Comparison of ENCODE assay signal across 18 cellular contexts in genomic region chr2:43161650-43162542, GRCh38.
A peak's percentile ranks its signal among the peaks of the same experiment; 100 is the strongest.
DNase-seq lines count a peak whose midpoint lies in the region; ATAC-seq, FAIRE-seq and TF ChIP-seq lines count a peak whose summit lies in the region.
"Had no signal": no experiment of that assay in that cellular context is flagged by ENCODE, and none has a peak within 500 bp of the region (broad histone marks: within the 10 kb centered on the region; RNA-seq: fewer than 3 reads in every experiment).

No MANE protein-coding gene starts in this region.

- H3K4me3 ChIP-seq in left ventricle myocardium inferior (no peak overlapping the region), K562 (no peak overlapping the region), mucosa of rectum (ENCODE audit: low read length in 2 of 2) (peak overlapping the region; percentile 57 to 65), BE2C (ENCODE audit: low read depth, low read length) (no peak overlapping the region)

- in situ Hi-C loops in K562 (cut with MboI), result no loop called here

- TF ChIP-seq POLR2A in K562 (conservative IDR thresholded peaks at IDR 0.05), result no peak

- H3K79me2 ChIP-seq in K562 (ENCODE audit: control insufficient read depth, insufficient read depth, low read length), result no peaks in the 10 kb centered on the region
- H3K79me2 ChIP-seq: parathyroid adenoma had no signal

- peak overlapping the region; percentile 5 for H3K27ac ChIP-seq in left ventricle myocardium inferior (replicated peaks)
- no peak overlapping the region for H3K27ac ChIP-seq in K562 (ENCODE audit: extremely low read depth, low read depth, low read length)
- peak overlapping the region; percentile 85 to 99 for H3K27ac ChIP-seq in mucosa of rectum (ENCODE audit: low read depth in 2 of 2, low read length in 2 of 2)
- H3K27ac ChIP-seq: parathyroid adenoma had no signal

- TF ChIP-seq CTCF in left ventricle myocardium inferior (IDR thresholded peaks at IDR 0.05; ENCODE audit: borderline replicate concordance), result no peak
- no peak for TF ChIP-seq CTCF in K562 (IDR thresholded peaks at IDR 0.05 in 2 of 3, conservative IDR thresholded peaks at IDR 0.05 in 1 of 3; ENCODE audit: insufficient read depth in 2 of 3, low read depth in 1 of 3, low read length in 3 of 3)
- no peak for TF ChIP-seq CTCF in BE2C (IDR thresholded peaks at IDR 0.05; ENCODE audit: low read depth, low read length)

- no peaks in the 10 kb centered on the region for H3K9me3 ChIP-seq in left ventricle myocardium inferior (replicated peaks)
- no peaks in the 10 kb centered on the region for H3K9me3 ChIP-seq in K562 (replicated peaks; ENCODE audit: control insufficient read depth, insufficient read depth, low read depth, low read length)
- H3K9me3 ChIP-seq in mucosa of rectum (ENCODE audit: control insufficient read depth in 2 of 2, low read length in 2 of 2), result no peaks in the 10 kb centered on the region
- no peaks in the 10 kb centered on the region for H3K9me3 ChIP-seq in BE2C

- FAIRE-seq in K562 (lab: Jason Lieb, UNC), result no peak
- FAIRE-seq: HTR-8/SVneo had no signal

- CTCF ChIA-PET in K562 (lab: Yijun Ruan, JAX; ENCODE audit: low intra/inter-chr PET ratio), result no interaction called here

- no peak for TF ChIP-seq EP300 in K562 (IDR thresholded peaks at IDR 0.05; ENCODE audit: low read length)

- no peaks in the 10 kb centered on the region for H3K36me3 ChIP-seq in left ventricle myocardium inferior
- no peaks in the 10 kb centered on the region for H3K36me3 ChIP-seq in K562 (ENCODE audit: control insufficient read depth, insufficient read depth, low read length)
- H3K36me3 ChIP-seq in mucosa of rectum (ENCODE audit: control insufficient read depth in 2 of 2, insufficient read depth in 2 of 2, low read length in 2 of 2), result no peaks in the 10 kb centered on the region
- no peaks in the 10 kb centered on the region for H3K36me3 ChIP-seq in BE2C

- 18% methylated on average over 15 of the region's 15 CpGs for WGBS in K562 (ENCODE audit: insufficient coverage, low coverage, missing lambda C conversion rate)

- DNase-seq in left ventricle myocardium inferior (no peak), left cardiac atrium (no peak), K562 (ENCODE audit: extremely low read depth in 1 of 4, low spot score in 3 of 4) (peak in 2 of 4 experiments; percentile 32 to 39), NK-92 (lab: John Stamatoyannopoulos, UW; ENCODE audit: unreplicated experiment) (no peak), SKM-1 (lab: John Stamatoyannopoulos, UW; ENCODE audit: unreplicated experiment) (no peak), BE2C (no peak)
- DNase-seq: activated CD4-positive, CD25-positive, alpha-beta regulatory T cell; activated T-cell treated with anti-CD3 and anti-CD28 coated beads for 4 hours; amygdala; dermis blood vessel endothelial cell; DMS79; mammary epithelial cell; NCI-H1092; NCI-H2227 treated with DMSO at 0.1 percent for 48 hours had no signal

- ATAC-seq in left cardiac atrium, result no peak
- peak; percentile 24; the same call in 2 of the 3 replicates for ATAC-seq in K562
- ATAC-seq in HG03442 (IDR thresholded peaks at IDR 0.05; ENCODE audit: unreplicated experiment), result no peak

- H3K4me1 ChIP-seq in left ventricle myocardium inferior, result peaks cover 47% of the 10 kb centered on the region
- peaks cover 14 to 31% of the 10 kb centered on the region in 2 experiments for H3K4me1 ChIP-seq in K562 (replicated peaks in 1 of 2; ENCODE audit: control insufficient read depth in 2 of 2, insufficient read depth in 2 of 2, low read length in 2 of 2)
- peaks cover 53 to 84% of the 10 kb centered on the region in 2 donors for H3K4me1 ChIP-seq in mucosa of rectum (ENCODE audit: control insufficient read depth in 2 of 2, insufficient read depth in 2 of 2, low read length in 2 of 2)
- no peaks in the 10 kb centered on the region for H3K4me1 ChIP-seq in BE2C

- intact Hi-C loops in left ventricle myocardium inferior (cut with micrococcal nuclease) (no loop called here), left cardiac atrium (cut with DNase I) (loop anchor here in 1 of 2 donors (5.0 kb wide), 1 partner anchor 55 kb away; no protein-coding TSS in a partner anchor), K562 (cut with micrococcal nuclease) (no loop called here)

- POLR2A ChIA-PET in K562 (lab: Yijun Ruan, JAX), result interaction anchor here (0.6 to 2.7 kb wide), 3 partner anchors 26 to 60 kb away, joined by 3 to 8 read pairs (median 5); no protein-coding TSS in a partner anchor

- no peaks in the 10 kb centered on the region; the same call in 1 of the 2 replicates for H4K20me1 ChIP-seq in K562 (replicated peaks; ENCODE audit: control insufficient read depth, insufficient read depth, low read length)

- no peak for TF ChIP-seq RAD21 in K562 (CRISPR knock-in tag; conservative IDR thresholded peaks at IDR 0.05 in 1 of 2, IDR thresholded peaks at IDR 0.05 in 1 of 2)

- no peak overlapping the region for H2AFZ ChIP-seq in K562 (ENCODE audit: low read depth, low read length)
- H2AFZ ChIP-seq: parathyroid adenoma had no signal

- H3K9me1 ChIP-seq in K562 (ENCODE audit: control insufficient read depth, insufficient read depth, low read length), result no peaks in the 10 kb centered on the region

- peak overlapping the region in 1 of 2 experiments; percentile 31; a peak in 1 of 4 replicates for H3K9ac ChIP-seq in K562 (ENCODE audit: insufficient read depth in 1 of 2, low read depth in 2 of 2, low read length in 2 of 2)
- H3K9ac ChIP-seq in mucosa of rectum (ENCODE audit: low read depth in 1 of 2, low read length in 2 of 2), result peak overlapping the region; percentile 66 to 68
- H3K9ac ChIP-seq: parathyroid adenoma had no signal

- no TSS peak for BruUV-seq in K562 (replicated peaks; lab: Mats Ljungman, UMichigan)

- H3K27me3 ChIP-seq in left ventricle myocardium inferior (ENCODE audit: low read depth) (no peaks in the 10 kb centered on the region), K562 (ENCODE audit: control insufficient read depth in 2 of 2, insufficient read depth in 2 of 2, low read length in 2 of 2) (no peaks in the 10 kb centered on the region), mucosa of rectum (ENCODE audit: control insufficient read depth in 2 of 2, insufficient read depth in 2 of 2, low read length in 2 of 2) (no peaks in the 10 kb centered on the region), BE2C (no peaks in the 10 kb centered on the region)

- no peak overlapping the region for H3K4me2 ChIP-seq in K562 (ENCODE audit: insufficient read depth, low read length)

TF ChIP-seq in K562, 482 proteins besides CTCF, POLR2A, EP300 and RAD21 (continues in another document):
- no peak for TF ChIP-seq TAF9B (IDR thresholded peaks at IDR 0.05; ENCODE audit: partially characterized antibody)
- TF ChIP-seq HOMEZ (CRISPR knock-in tag; IDR thresholded peaks at IDR 0.05), result no peak
- no peak for TF ChIP-seq NONO (IDR thresholded peaks at IDR 0.05; ENCODE audit: low read depth in 2 of 2, low read length in 1 of 2)
- no peak for TF ChIP-seq ZNF143 (CRISPR knock-in tag; IDR thresholded peaks at IDR 0.05)
- no peak for TF ChIP-seq TAF7 (tag; IDR thresholded peaks at IDR 0.05)
- TF ChIP-seq USF2 (CRISPR knock-in tag; IDR thresholded peaks at IDR 0.05), result no peak
- TF ChIP-seq CBFB (CRISPR knock-in tag; IDR thresholded peaks at IDR 0.05), result no peak
- TF ChIP-seq ARID3B (CRISPR knock-in tag; IDR thresholded peaks at IDR 0.05; ENCODE audit: borderline replicate concordance), result no peak
- no peak for TF ChIP-seq ZNF436 (CRISPR knock-in tag; IDR thresholded peaks at IDR 0.05)
- TF ChIP-seq FOXJ2 (tag; IDR thresholded peaks at IDR 0.05), result no peak
- no peak for TF ChIP-seq ZNF146 (CRISPR knock-in tag; IDR thresholded peaks at IDR 0.05; ENCODE audit: unreplicated experiment)
- no peak for TF ChIP-seq NR2C1 (IDR thresholded peaks at IDR 0.05)
- no peak for TF ChIP-seq NR2C1 (tag; IDR thresholded peaks at IDR 0.05)
- no peak for TF ChIP-seq ZNF584 (CRISPR knock-in tag; IDR thresholded peaks at IDR 0.05; ENCODE audit: low read depth)
- TF ChIP-seq TFAP4 (CRISPR knock-in tag; IDR thresholded peaks at IDR 0.05; ENCODE audit: borderline replicate concordance), result no peak

Comparison
In these comparisons a context has a peak if more than half of its experiments do, and no peak if none do; other contexts are left out.
1. H3K4me3 ChIP-seq: peak in mucosa of rectum (2 of 2); none in left ventricle myocardium inferior (single experiment), K562 (single experiment) and BE2C (single experiment).